Comparison of ENCODE assay signal across 8 cellular contexts in genomic region chr2:206159346-206160123, GRCh38. TPM values are rescaled to one million over a fixed set of nuclear protein-coding genes. Genes with fewer than 3 reads are reported as not detected.
DNase-seq lines count a peak whose midpoint lies in the region; ATAC-seq and TF ChIP-seq lines count a peak whose summit lies in the region.

Gene EEF1B2 (plus strand): TSS chr2:206159895. CDS start chr2:206159980, 85 bp downstream.
Gene NDUFS1 (minus strand): TSS chr2:206159444. CDS start chr2:206153678, 5,766 bp downstream.

- CTCF ChIA-PET in activated CD8-positive, alpha-beta memory T cell treated with anti-CD3 and anti-CD28 coated beads for 36 hours (lab: Charles Lee) = no interaction called here

- peaks cover 9 to 15% of the 10 kb centered on the region in 2 donors for H3K36me3 ChIP-seq in lung (ENCODE audit: control insufficient read depth in 2 of 2, insufficient read depth in 2 of 2, low read length in 2 of 2)

- H3K4me3 ChIP-seq in lung = peak within 1 kb of the TSS; percentile 70

- no peaks in the 10 kb centered on the region for H3K9me3 ChIP-seq in lung (ENCODE audit: control insufficient read depth in 2 of 2, insufficient read depth in 1 of 2, low read length in 1 of 2)

- DNase-seq in CMK (ENCODE audit: low read depth) = peak; percentile 81
- DNase-seq in GM20000 (ENCODE audit: low spot score) = peak; percentile 95
- DNase-seq in HT-29 (ENCODE audit: low spot score) = peak; percentile 97
- peak; percentile 97 for DNase-seq in NOMO-1 (lab: John Stamatoyannopoulos, UW; ENCODE audit: unreplicated experiment in 2 of 2)
- peak; percentile 93 for DNase-seq in effector CD8-positive, alpha-beta T cell (lab: John Stamatoyannopoulos, UW)
- peak; percentile 98 for DNase-seq in lung (ENCODE audit: low spot score)
- peak; percentile 93 to 95 (median 94) for DNase-seq in stimulated activated CD4-positive, alpha-beta T cell treated with anti-CD3 and anti-CD28 coated beads, TNF-alpha, amount 100 ng/mL, for 4 hours (ENCODE audit: low read depth in 3 of 3)

- POLR2A ChIA-PET in activated CD8-positive, alpha-beta memory T cell treated with anti-CD3 and anti-CD28 coated beads for 36 hours (lab: Charles Lee) = interaction anchor here (1.1 kb wide), 1 partner anchor 74 kb away, joined by 6 read pairs; the partner anchor contains the start of gene INO80D

- H3K27ac ChIP-seq in lung (ENCODE audit: low read depth in 1 of 2, low read length in 1 of 2) = peak within 1 kb of the TSS; percentile 83 to 96

- TF ChIP-seq CTCF in GM20000 (IDR thresholded peaks at IDR 0.05; ENCODE audit: extremely low read depth, missing control alignments) (no peak), lung (IDR thresholded peaks at IDR 0.05; ENCODE audit: control extremely low read depth, extremely low read depth) (no peak)

- H3K4me1 ChIP-seq in lung (ENCODE audit: control insufficient read depth in 2 of 2, insufficient read depth in 2 of 2, low read length in 2 of 2) = peaks cover 3 to 16% of the 10 kb centered on the region in 2 donors

- WGBS in lung, 2 donors = 0% methylated on average over 62 to 64 of the region's 64 CpGs

- H3K27me3 ChIP-seq in lung (ENCODE audit: control insufficient read depth, insufficient read depth) = no peaks in the 10 kb centered on the region

- peak; percentile 97 for ATAC-seq in lung (ENCODE audit: insufficient read depth, low FRiP score)

RNA-seq across cellular contexts. Expression of gene EEF1B2, which starts in this region (rescaled TPM):
- total RNA-seq in HT-29 (2014; rRNA removed; shearing (Covaris generic)) = 567 and 666 TPM in 2 replicates
- 1,000 to 10,000 TPM; 1,033 to 1,038 TPM for total RNA-seq in activated CD8-positive, alpha-beta memory T cell treated with anti-CD3 and anti-CD28 coated beads for 36 hours
- 100 to 1,000 TPM; 217 to 409 TPM for total RNA-seq in lung
- 100 to 1,000 TPM; 638 to 737 TPM for polyA plus RNA-seq in lung

RNA-seq across cellular contexts. Expression of gene NDUFS1, which starts in this region (rescaled TPM):
- total RNA-seq in HT-29 (2014; rRNA removed; shearing (Covaris generic)) = 69.8 and 77.2 TPM in 2 replicates
- 100 to 1,000 TPM in 1 of 2 experiments, 10 to 100 TPM in 1; 96.4 to 101 TPM for total RNA-seq in activated CD8-positive, alpha-beta memory T cell treated with anti-CD3 and anti-CD28 coated beads for 36 hours
- total RNA-seq in lung = 10 to 100 TPM; 74.9 to 87.4 TPM
- 10 to 100 TPM; 16.3 to 46.2 TPM for polyA plus RNA-seq in lung

Comparison
In these comparisons a context has a peak if more than half of its experiments do, and no peak if none do; other contexts are left out.
1. Peak in every context shown above with its lines: DNase-seq, ATAC-seq, H3K4me3 ChIP-seq and H3K27ac ChIP-seq.